ENCODE assay signal across 9 cellular contexts in genomic region chr9:63031-63629, GRCh38. TPM values are rescaled to one million over a fixed set of nuclear protein-coding genes. Genes with fewer than 3 reads are reported as not detected.
DNase-seq lines count a peak whose midpoint lies in the region; ATAC-seq, FAIRE-seq and TF ChIP-seq lines count a peak whose summit lies in the region.
"Not testable (repeated sequence)": the region's sequence is repeated elsewhere in the genome, so short reads cannot be mapped to it uniquely, and the experiment has no call there.
"Had no signal": no experiment of that assay in that cellular context is flagged by ENCODE, and none has a peak within 500 bp of the region (broad histone marks: within the 10 kb centered on the region; RNA-seq: fewer than 3 reads in every experiment).

No MANE protein-coding gene starts in this region.

- not testable (repeated sequence) for H3K36me3 Mint-ChIP-seq in activated naive CD8-positive, alpha-beta T cell

- not testable (repeated sequence) for H3K9ac ChIP-seq in OCI-LY3 (ENCODE audit: low read length); HepG2 (ENCODE audit: insufficient read depth, low read depth, low read length)

- H3K4me1 ChIP-seq in OCI-LY3 (ENCODE audit: low read length); HepG2 (ENCODE audit: insufficient read depth, low read length): not testable (repeated sequence)

- H3K27me3 ChIP-seq in OCI-LY3 (ENCODE audit: low read depth, low read length); HepG2 (ENCODE audit: control insufficient read depth in 1 of 2, insufficient read depth in 2 of 2, low read length in 2 of 2): not testable (repeated sequence)

- intact Hi-C loops in HepG2 (cut with micrococcal nuclease; ENCODE audit: unreplicated experiment): not testable (repeated sequence)

- TF ChIP-seq EP300 in HepG2 (IDR thresholded peaks at IDR 0.05; ENCODE audit: low read depth in 2 of 2, low read length in 2 of 2); HepG2 (CRISPR knock-in tag; IDR thresholded peaks at IDR 0.05; ENCODE audit: borderline replicate concordance): not testable (repeated sequence)

- 0 out of 2 replicates have a peak overlapping the region, but pooled peaks have one; percentile 20 for H3K4me2 ChIP-seq in OCI-LY3 (ENCODE audit: low read length)
- not testable (repeated sequence) for H3K4me2 ChIP-seq in HepG2 (ENCODE audit: low read depth, low read length)

- not testable (repeated sequence) for BruUV-seq in HepG2 (replicated peaks; lab: Mats Ljungman, UMichigan)

- not testable (repeated sequence) for H3K27ac ChIP-seq in OCI-LY3 (ENCODE audit: low read length); HepG2 (ENCODE audit: extremely low read length, insufficient read depth, low read length)

- H3K4me3 ChIP-seq in OCI-LY3 (ENCODE audit: low read length); HepG2 (replicated peaks in 1 of 3; ENCODE audit: insufficient read depth in 1 of 3, low read depth in 2 of 3, low read length in 3 of 3): not testable (repeated sequence)

- H3K79me2 ChIP-seq in OCI-LY3 (ENCODE audit: low read length); HepG2 (ENCODE audit: insufficient read depth, low read length): not testable (repeated sequence)

- ATAC-seq in GM18498 (IDR thresholded peaks at IDR 0.05; ENCODE audit: unreplicated experiment) (peak; percentile 84), GM21576 (IDR thresholded peaks at IDR 0.05; ENCODE audit: unreplicated experiment) (peak; percentile 81), HG03378 (IDR thresholded peaks at IDR 0.05; ENCODE audit: unreplicated experiment) (peak; percentile 85)
- not testable (repeated sequence) for ATAC-seq in HepG2

- H3K4me1 Mint-ChIP-seq in activated naive CD8-positive, alpha-beta T cell (ENCODE audit: low read depth): not testable (repeated sequence)

- not testable (repeated sequence) for H3K9me3 ChIP-seq in OCI-LY3 (ENCODE audit: insufficient read depth, low read length); HepG2 (ENCODE audit: low read length)

- WGBS in HepG2 (ENCODE audit: low lambda C conversion rate): 0% methylated on average over 1 of the region's 10 CpGs

- FAIRE-seq in HepG2 (lab: Jason Lieb, UNC): not testable (repeated sequence)

- not testable (repeated sequence) for H3K4me3 Mint-ChIP-seq in activated naive CD8-positive, alpha-beta T cell

- not testable (repeated sequence) for H3K27me3 Mint-ChIP-seq in activated naive CD8-positive, alpha-beta T cell

- CTCF ChIA-PET in HepG2 (lab: Yijun Ruan, JAX; ENCODE audit: low intra/inter-chr PET ratio, low total read pairs): not testable (repeated sequence)

- H3K9me3 Mint-ChIP-seq in activated naive CD8-positive, alpha-beta T cell (ENCODE audit: low read depth): not testable (repeated sequence)

- POLR2A ChIA-PET in HepG2 (lab: Yijun Ruan, JAX): not testable (repeated sequence)

- not testable (repeated sequence) for H3K36me3 ChIP-seq in OCI-LY3 (replicated peaks; ENCODE audit: low read depth, low read length); HepG2 (replicated peaks in 1 of 2; ENCODE audit: control insufficient read depth in 1 of 2, insufficient read depth in 2 of 2, low read length in 2 of 2)

- DNase-seq in activated CD4-positive, alpha-beta T cell treated with anti-CD3 and anti-CD28 coated beads, Interleukin-2, amount 50 U/mL, for 4 hours: peak; percentile 22 to 30
- DNase-seq in HepG2 (ENCODE audit: low spot score): not testable (repeated sequence)
- DNase-seq in stimulated activated naive CD4-positive, alpha-beta T cell (lab: John Stamatoyannopoulos, UW): peak in 4 of 6 experiments; percentile 12 to 69 (median 48)

- H3K27ac Mint-ChIP-seq in activated naive CD8-positive, alpha-beta T cell: peak overlapping the region; percentile 41

- not testable (repeated sequence) for TF ChIP-seq CTCF in OCI-LY3 (IDR thresholded peaks at IDR 0.05; ENCODE audit: low read depth, low read length); HepG2 (CRISPR knock-in tag; IDR thresholded peaks at IDR 0.05)

- H2AFZ ChIP-seq in OCI-LY3 (ENCODE audit: low read depth, low read length); HepG2 (ENCODE audit: low read length): not testable (repeated sequence)

- TF ChIP-seq POLR2A in HepG2 (IDR thresholded peaks at IDR 0.05; ENCODE audit: insufficient read depth in 1 of 2, low read depth in 2 of 2, low read length in 2 of 2): not testable (repeated sequence)

- H4K20me1 ChIP-seq in OCI-LY3 (ENCODE audit: insufficient read depth, low read length); HepG2 (ENCODE audit: insufficient read depth, low read length): not testable (repeated sequence)

- in situ Hi-C loops in HepG2 (cut with HindIII; ENCODE audit: extremely low pct_ligation_motif_present, low pct_unique_long_range_greater_than_20kb): not testable (repeated sequence)

- TF ChIP-seq RAD21 in HepG2 (CRISPR knock-in tag; IDR thresholded peaks at IDR 0.05): not testable (repeated sequence)

TF ChIP-seq in HepG2, 621 proteins besides CTCF, POLR2A, EP300 and RAD21:
- TF ChIP-seq MAFF (IDR thresholded peaks at IDR 0.05; ENCODE audit: low read depth, low read length) (peak; percentile 31; the same call in 1 of the 2 replicates), MAFK (conservative IDR thresholded peaks at IDR 0.05 in 1 of 2, IDR thresholded peaks at IDR 0.05 in 1 of 2; ENCODE audit: low read length in 2 of 2) (peak; percentile 45 to 46; a peak in 2 of 4 replicates)

RNA-seq across cellular contexts. Expression of gene WASHC1, which starts 33.9 kb away (rescaled TPM):
- total RNA-seq in HepG2 (2016; rRNA removed; fragmentation: Illumina TruSeq; extraction: Trizol): 6.9 and 10.9 TPM in 2 replicates
- total RNA-seq in HepG2 (2016; cell fraction: cytosol; rRNA removed; fragmentation: Illumina TruSeq; extraction: Trizol; ENCODE audit: low read depth): 3.2 and 3.8 TPM in 2 replicates
- 7.3 and 10.6 TPM in 2 replicates for total RNA-seq in HepG2 (2016; cell fraction: insoluble cytoplasmic fraction; rRNA removed; fragmentation: Illumina TruSeq; extraction: Trizol)
- total RNA-seq in HepG2 (2016; cell fraction: membrane; rRNA removed; fragmentation: Illumina TruSeq; extraction: Trizol): 4.5 TPM in 2 replicates
- 5.7 TPM in 2 replicates for total RNA-seq in HepG2 (2016; cell fraction: nucleus; rRNA removed; fragmentation: Illumina TruSeq; extraction: Trizol)
- 13.0 and 15.0 TPM in 2 replicates for polyA plus RNA-seq in HepG2 (2011; rRNA removed)
- polyA plus RNA-seq in HepG2 (2011; cell fraction: cytosol; rRNA removed): 4.0 and 5.6 TPM in 2 replicates
- polyA plus RNA-seq in HepG2 (2011; cell fraction: nucleus; rRNA removed): 28.7 and 31.9 TPM in 2 replicates
- 5.2 and 9.0 TPM in 2 replicates for polyA plus RNA-seq in HepG2 (2012)
- 2.9 TPM in 2 replicates for polyA plus RNA-seq in HepG2 (2016; cell fraction: cytosol; fragmentation: Illumina TruSeq; extraction: Trizol; ENCODE audit: low read depth)
- polyA plus RNA-seq in HepG2 (2016; cell fraction: insoluble cytoplasmic fraction; fragmentation: Illumina TruSeq; extraction: Trizol; ENCODE audit: low read depth): 6.5 and 7.8 TPM in 2 replicates
- 3.9 and 4.2 TPM in 2 replicates for polyA plus RNA-seq in HepG2 (2016; cell fraction: membrane; fragmentation: Illumina TruSeq; extraction: Trizol; ENCODE audit: low read depth)
- polyA plus RNA-seq in HepG2 (2016; cell fraction: nucleus; fragmentation: Illumina TruSeq; extraction: Trizol; ENCODE audit: insufficient read depth, low read depth): 13.9 and 18.3 TPM in 2 replicates
- polyA minus RNA-seq in HepG2 (2011; rRNA and poly(A)+ RNA removed; ENCODE audit: low replicate concordance): 3.7 and 9.2 TPM in 2 replicates
- polyA minus RNA-seq in HepG2 (2011; cell fraction: cytosol; rRNA and poly(A)+ RNA removed): 2.3 and 2.9 TPM in 2 replicates
- 2.4 and 2.6 TPM in 2 replicates for polyA minus RNA-seq in HepG2 (2011; cell fraction: nucleus; rRNA and poly(A)+ RNA removed)

RNA-seq across cellular contexts. Expression of gene FOXD4, which starts 55.1 kb away (rescaled TPM):
- total RNA-seq in HepG2 (2016; rRNA removed; fragmentation: Illumina TruSeq; extraction: Trizol): 0.18 TPM in 1 of 2 replicates, not detected in the other
- not detected in 2 replicates for total RNA-seq in HepG2 (2016; cell fraction: cytosol; rRNA removed; fragmentation: Illumina TruSeq; extraction: Trizol; ENCODE audit: low read depth)
- 0.17 TPM in 1 of 2 replicates, not detected in the other for total RNA-seq in HepG2 (2016; cell fraction: insoluble cytoplasmic fraction; rRNA removed; fragmentation: Illumina TruSeq; extraction: Trizol)
- total RNA-seq in HepG2 (2016; cell fraction: membrane; rRNA removed; fragmentation: Illumina TruSeq; extraction: Trizol): 0.17 TPM in 1 of 2 replicates, not detected in the other
- total RNA-seq in HepG2 (2016; cell fraction: nucleus; rRNA removed; fragmentation: Illumina TruSeq; extraction: Trizol): 0.25 and 0.40 TPM in 2 replicates
- polyA plus RNA-seq in HepG2 (2011; rRNA removed): 0.15 and 0.21 TPM in 2 replicates
- 0.08 and 0.12 TPM in 2 replicates for polyA plus RNA-seq in HepG2 (2011; cell fraction: cytosol; rRNA removed)
- polyA plus RNA-seq in HepG2 (2011; cell fraction: nucleus; rRNA removed): 0.68 and 1.0 TPM in 2 replicates
- polyA plus RNA-seq in HepG2 (2012): 0.11 TPM in 1 of 2 replicates, not detected in the other
- polyA plus RNA-seq in HepG2 (2016; cell fraction: cytosol; fragmentation: Illumina TruSeq; extraction: Trizol; ENCODE audit: low read depth): 0.08 and 0.10 TPM in 2 replicates
- 0.14 TPM in 1 of 2 replicates, not detected in the other for polyA plus RNA-seq in HepG2 (2016; cell fraction: insoluble cytoplasmic fraction; fragmentation: Illumina TruSeq; extraction: Trizol; ENCODE audit: low read depth)
- 0.16 TPM in 1 of 2 replicates, not detected in the other for polyA plus RNA-seq in HepG2 (2016; cell fraction: membrane; fragmentation: Illumina TruSeq; extraction: Trizol; ENCODE audit: low read depth)
- polyA plus RNA-seq in HepG2 (2016; cell fraction: nucleus; fragmentation: Illumina TruSeq; extraction: Trizol; ENCODE audit: insufficient read depth, low read depth): 0.33 and 0.94 TPM in 2 replicates
- 0.16 and 0.62 TPM in 2 replicates for polyA minus RNA-seq in HepG2 (2011; rRNA and poly(A)+ RNA removed; ENCODE audit: low replicate concordance)
- not detected in 2 replicates for polyA minus RNA-seq in HepG2 (2011; cell fraction: cytosol; rRNA and poly(A)+ RNA removed)
- polyA minus RNA-seq in HepG2 (2011; cell fraction: nucleus; rRNA and poly(A)+ RNA removed): 0.99 and 2.4 TPM in 2 replicates
- polyA plus RNA-seq: IgD-negative memory B cell had no signal
